In genomic region chr14:22508662-22509035, GRCh38 we compare ENCODE assay signal across 17 cellular contexts.
DNase-seq lines count a peak whose midpoint lies in the region; ATAC-seq and TF ChIP-seq lines count a peak whose summit lies in the region.
"Had no signal": no experiment of that assay in that cellular context is flagged by ENCODE, and none has a peak within 500 bp of the region (broad histone marks: within the 10 kb centered on the region; RNA-seq: fewer than 3 reads in every experiment).

No MANE protein-coding gene starts in this region.

- H3K4me1 Mint-ChIP-seq in stimulated activated naive CD8-positive, alpha-beta T cell treated with anti-CD3 and anti-CD28 coated beads, Interleukin-15, Interleukin-2, amounts not matched to agents 100 ng/mL and 50 ng/mL, for 24 hours (ENCODE audit: low read depth) = peaks cover 87% of the 10 kb centered on the region

- H3K27ac ChIP-seq in SJCRH30 (peak overlapping the region; percentile 95; the same call in 1 of the 2 replicates), uterus (peak overlapping the region; percentile 80 to 87)
- H3K27ac ChIP-seq in effector memory CD4-positive, alpha-beta T cell (ENCODE audit: insufficient read depth, low read length, poor library complexity, severe bottlenecking) = peak overlapping the region; percentile 83
- H3K27ac ChIP-seq: epithelial cell of prostate, ovary had no signal

- no peaks in the 10 kb centered on the region for H3K27me3 Mint-ChIP-seq in stimulated activated naive CD8-positive, alpha-beta T cell treated with anti-CD3 and anti-CD28 coated beads, Interleukin-15, Interleukin-2, amounts not matched to agents 100 ng/mL and 50 ng/mL, for 24 hours

- H3K4me3 ChIP-seq in SJCRH30 (peak overlapping the region; percentile 50), uterus (no peak overlapping the region)
- H3K4me3 ChIP-seq in effector memory CD4-positive, alpha-beta T cell (ENCODE audit: insufficient read depth, low read depth, low read length, poor library complexity, severe bottlenecking) = peak overlapping the region; percentile 35
- H3K4me3 ChIP-seq: ovary had no signal

- H3K4me3 Mint-ChIP-seq in stimulated activated naive CD8-positive, alpha-beta T cell treated with anti-CD3 and anti-CD28 coated beads, Interleukin-15, Interleukin-2, amounts not matched to agents 100 ng/mL and 50 ng/mL, for 24 hours = peak overlapping the region; percentile 89
- H3K4me3 Mint-ChIP-seq: HFFc6 had no signal

- intact Hi-C loops in uterus (cut with DNase I; ENCODE audit: low total_unique reads) = no loop called here

- DNase-seq in stimulated activated naive CD8-positive, alpha-beta T cell treated with anti-CD3 and anti-CD28 coated beads, Interleukin-15, Interleukin-2, amounts not matched to agents 100 U/mL and 50 U/mL, for 24 hours = no peak
- DNase-seq in SJCRH30 = no peak
- DNase-seq in effector memory CD4-positive, alpha-beta T cell = no peak
- DNase-seq in uterus = no peak
- DNase-seq in stimulated activated CD4-positive, alpha-beta T cell treated with anti-CD3 and anti-CD28 coated beads, Interleukin-2, amount 100 ng/mL, for 48 hours = no peak
- no peak for DNase-seq in NCI-H2081 (lab: John Stamatoyannopoulos, UW)
- DNase-seq: anterior cingulate cortex, DND-41, glutamatergic neuron, HFFc6, NCI-H1105, ovary, small intestine had no signal

- H3K4me1 ChIP-seq in SJCRH30 (peaks cover 52% of the 10 kb centered on the region), uterus (peaks cover 0 to 17% of the 10 kb centered on the region in 2 donors)
- peaks cover 45% of the 10 kb centered on the region for H3K4me1 ChIP-seq in effector memory CD4-positive, alpha-beta T cell (ENCODE audit: control insufficient read depth, insufficient read depth, low read length, poor library complexity, severe bottlenecking)

- no peaks in the 10 kb centered on the region for H3K9me3 ChIP-seq in SJCRH30 (replicated peaks)
- no peaks in the 10 kb centered on the region for H3K9me3 ChIP-seq in effector memory CD4-positive, alpha-beta T cell (ENCODE audit: control insufficient read depth, low read length)
- H3K9me3 ChIP-seq in uterus = no peaks in the 10 kb centered on the region
- H3K9me3 ChIP-seq: BE2C, ovary had no signal

- TF ChIP-seq POLR2A in uterus (IDR thresholded peaks at IDR 0.05) = no peak

- H3K36me3 ChIP-seq in SJCRH30 (peaks cover 4% of the 10 kb centered on the region; the same call in 1 of the 2 replicates), uterus (no peaks in the 10 kb centered on the region)
- peaks cover 8% of the 10 kb centered on the region for H3K36me3 ChIP-seq in effector memory CD4-positive, alpha-beta T cell (ENCODE audit: control insufficient read depth, insufficient read depth, low read length)
- H3K36me3 ChIP-seq: BE2C, ovary had no signal

- H3K27me3 ChIP-seq in SJCRH30 (no peaks in the 10 kb centered on the region), uterus (no peaks in the 10 kb centered on the region)
- no peaks in the 10 kb centered on the region for H3K27me3 ChIP-seq in effector memory CD4-positive, alpha-beta T cell (replicated peaks; ENCODE audit: control insufficient read depth, insufficient read depth, low read length, poor library complexity, severe bottlenecking)
- H3K27me3 ChIP-seq: BE2C, ovary had no signal

- TF ChIP-seq CTCF in uterus (IDR thresholded peaks at IDR 0.05) = no peak

- H3K27ac Mint-ChIP-seq in stimulated activated naive CD8-positive, alpha-beta T cell treated with anti-CD3 and anti-CD28 coated beads, Interleukin-15, Interleukin-2, amounts not matched to agents 100 ng/mL and 50 ng/mL, for 24 hours = peak overlapping the region; percentile 100
- H3K27ac Mint-ChIP-seq: HFFc6 had no signal

- peaks cover 93% of the 10 kb centered on the region for H3K36me3 Mint-ChIP-seq in stimulated activated naive CD8-positive, alpha-beta T cell treated with anti-CD3 and anti-CD28 coated beads, Interleukin-15, Interleukin-2, amounts not matched to agents 100 ng/mL and 50 ng/mL, for 24 hours (ENCODE audit: low read depth)

- no peaks in the 10 kb centered on the region for H3K9me3 Mint-ChIP-seq in stimulated activated naive CD8-positive, alpha-beta T cell treated with anti-CD3 and anti-CD28 coated beads, Interleukin-15, Interleukin-2, amounts not matched to agents 100 ng/mL and 50 ng/mL, for 24 hours
- H3K9me3 Mint-ChIP-seq: HFFc6 had no signal

- no peak for ATAC-seq in stimulated activated naive CD8-positive, alpha-beta T cell treated with anti-CD3 and anti-CD28 coated beads, Interleukin-15, Interleukin-2, amounts not matched to agents 100 U/mL and 50 U/mL, for 24 hours
- ATAC-seq in HG03442 (IDR thresholded peaks at IDR 0.05; ENCODE audit: unreplicated experiment) = no peak

Comparison
In these comparisons a context has a peak if more than half of its experiments do, and no peak if none do; other contexts are left out.
1. H3K4me3 ChIP-seq: peak in SJCRH30 (single experiment) and effector memory CD4-positive, alpha-beta T cell (single experiment); none in uterus (0 of 2).
2. Peak in every context shown above with its lines, with median percentiles within 50 percentile points of each other: H3K27ac ChIP-seq.